8 cellular contexts compared by ENCODE assay signal in the genomic region with DNA sequence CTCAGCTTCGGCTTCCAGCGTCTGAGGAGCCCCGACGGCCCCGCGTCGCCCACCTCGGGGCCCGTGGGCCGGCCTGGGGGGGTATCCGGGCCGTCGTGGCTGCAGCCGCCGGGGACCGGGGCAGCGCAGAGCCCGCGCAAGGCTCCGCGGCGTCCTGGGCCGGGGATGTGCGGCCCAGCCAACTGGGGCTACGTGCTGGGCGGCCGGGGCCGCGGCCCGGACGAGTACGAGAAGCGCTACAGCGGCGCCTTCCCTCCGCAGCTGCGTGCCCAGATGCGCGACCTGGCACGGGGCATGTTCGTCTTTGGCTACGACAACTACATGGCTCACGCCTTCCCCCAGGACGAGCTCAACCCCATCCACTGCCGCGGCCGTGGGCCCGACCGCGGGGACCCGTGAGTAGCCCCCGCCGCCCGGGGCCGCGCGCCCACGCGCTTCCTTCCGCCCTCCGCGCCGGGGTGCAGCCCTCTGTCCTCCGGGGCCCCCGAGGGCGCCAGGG. TPM values are rescaled to one million over a fixed set of nuclear protein-coding genes. Genes with fewer than 3 reads are reported as not detected.
DNase-seq lines count a peak whose midpoint lies in the region; ATAC-seq, FAIRE-seq and TF ChIP-seq lines count a peak whose summit lies in the region.

No MANE protein-coding gene starts in this region.

- no peak for TF ChIP-seq RAD21 in GM12878 (IDR thresholded peaks at IDR 0.05; ENCODE audit: insufficient read depth, low read depth, low read length)

- H3K9ac ChIP-seq in GM12878 (ENCODE audit: control insufficient read depth, insufficient read depth, low read length) (peak overlapping the region; percentile 81), iPS-18a (ENCODE audit: low read length) (peak overlapping the region; percentile 78), smooth muscle cell (ENCODE audit: low read depth) (peak overlapping the region; percentile 96)

- peaks cover 40% of the 10 kb centered on the region for H3K36me3 Mint-ChIP-seq in T-helper 1 cell treated with Interleukin-12 subunit alpha and Interleukin-12 subunit beta and Interleukin-4 antibody, amounts not matched to agents 30 μg/mL and 1 μg/mL, for 36 hours (ENCODE audit: low read depth)

- no TSS peak for BruUV-seq in GM12878 (replicated peaks; lab: Mats Ljungman, UMichigan)

- WGBS in GM12878 (ENCODE audit: insufficient coverage, insufficient replicate concordance, low lambda C conversion rate, missing lambda C conversion rate), result under 1% methylated on average over 41 of the region's 66 CpGs
- under 1% methylated on average over 65 of the region's 66 CpGs for WGBS in smooth muscle cell (ENCODE audit: low lambda C conversion rate)

- H3K4me3 Mint-ChIP-seq in T-helper 1 cell treated with Interleukin-12 subunit alpha and Interleukin-12 subunit beta and Interleukin-4 antibody, amounts not matched to agents 30 μg/mL and 1 μg/mL, for 36 hours, result peak overlapping the region; percentile 98

- CTCF ChIA-PET in GM12878 (lab: Yijun Ruan, JAX), result interaction anchor here (1.6 to 18.8 kb wide), 3 partner anchors 10 to 204 kb away, joined by 3 to 163 read pairs (median 7); no protein-coding TSS in a partner anchor

- no peaks in the 10 kb centered on the region for H3K36me3 ChIP-seq in GM12878 (ENCODE audit: control insufficient read depth in 2 of 2, insufficient read depth in 2 of 2, low read length in 1 of 2)
- no peaks in the 10 kb centered on the region for H3K36me3 ChIP-seq in iPS-18a (ENCODE audit: control insufficient read depth, low read depth, low read length)
- H3K36me3 ChIP-seq in smooth muscle cell (ENCODE audit: low read depth), result no peaks in the 10 kb centered on the region

- H3K9me3 ChIP-seq in GM12878 (replicated peaks; ENCODE audit: control insufficient read depth, insufficient read depth, low read length), result no peaks in the 10 kb centered on the region
- no peaks in the 10 kb centered on the region for H3K9me3 ChIP-seq in iPS-18a (ENCODE audit: control insufficient read depth, low read depth, low read length)
- no peaks in the 10 kb centered on the region for H3K9me3 ChIP-seq in smooth muscle cell (replicated peaks; ENCODE audit: low read depth)

- H3K27ac ChIP-seq in GM12878 (ENCODE audit: control insufficient read depth, insufficient read depth) (peak overlapping the region; percentile 96), iPS-18a (ENCODE audit: low read length) (peak overlapping the region; percentile 51), smooth muscle cell (ENCODE audit: low read depth) (peak overlapping the region; percentile 85)

- 0 out of 4 replicates have a peak, but pooled peaks of 1 of the 2 experiments have one; percentile 19 for TF ChIP-seq EP300 in GM12878 (IDR thresholded peaks at IDR 0.05; ENCODE audit: borderline replicate concordance in 1 of 2, control insufficient read depth in 1 of 2, low read depth in 2 of 2, low read length in 2 of 2)

- no peaks in the 10 kb centered on the region for H3K27me3 Mint-ChIP-seq in T-helper 1 cell treated with Interleukin-12 subunit alpha and Interleukin-12 subunit beta and Interleukin-4 antibody, amounts not matched to agents 30 μg/mL and 1 μg/mL, for 36 hours (ENCODE audit: low read depth)

- ATAC-seq in GM18907 (IDR thresholded peaks at IDR 0.05; ENCODE audit: unreplicated experiment) (peak; percentile 27), HG03108 (IDR thresholded peaks at IDR 0.05; ENCODE audit: unreplicated experiment) (peak; percentile 1), GM12878 (peak; percentile 16)

- intact Hi-C loops in GM12878 (cut with micrococcal nuclease; ENCODE audit: unreplicated experiment), result loop anchor here (1.0 to 5.0 kb wide), 4 partner anchors 47 to 431 kb away; partner anchors contain the start of genes ARL8B and BHLHE40

- TF ChIP-seq CTCF in GM12878 (IDR thresholded peaks at IDR 0.05 in 2 of 3, conservative IDR thresholded peaks at IDR 0.05 in 1 of 3; ENCODE audit: control insufficient read depth in 2 of 3, extremely low read depth in 1 of 3, insufficient read depth in 1 of 3, low read depth in 3 of 3, low read length in 3 of 3), result no peak
- TF ChIP-seq CTCF in smooth muscle cell (IDR thresholded peaks at IDR 0.05; ENCODE audit: borderline replicate concordance, insufficient read depth, poor library complexity, severe bottlenecking), result no peak

- H4K20me1 ChIP-seq in GM12878 (ENCODE audit: control insufficient read depth, insufficient read depth) (no peaks in the 10 kb centered on the region), smooth muscle cell (ENCODE audit: low read depth) (peaks cover 35% of the 10 kb centered on the region)

- H3K4me2 ChIP-seq in GM12878 (ENCODE audit: control insufficient read depth, insufficient read depth) (peak overlapping the region; percentile 17), smooth muscle cell (peak overlapping the region; percentile 87)

- H3K4me3 ChIP-seq in GM12878, result peak overlapping the region; percentile 88
- H3K4me3 ChIP-seq in iPS-18a (ENCODE audit: low read length), result peak overlapping the region; percentile 79
- H3K4me3 ChIP-seq in smooth muscle cell, result peak overlapping the region; percentile 98

- H3K79me2 ChIP-seq in GM12878 (ENCODE audit: control insufficient read depth, insufficient read depth, low read length) (peaks cover 68% of the 10 kb centered on the region), smooth muscle cell (ENCODE audit: low read depth) (peaks cover 55% of the 10 kb centered on the region)

- SMC1A ChIA-PET in GM12878 (lab: Charles Lee; ENCODE audit: uncharacterized antibody, unreplicated experiment), result interaction anchor here (1.5 to 20.1 kb wide), 5 partner anchors 7 to 111 kb away, joined by 4 to 284 read pairs (median 30); no protein-coding TSS in a partner anchor

- peaks cover 40% of the 10 kb centered on the region for H3K4me1 Mint-ChIP-seq in T-helper 1 cell treated with Interleukin-12 subunit alpha and Interleukin-12 subunit beta and Interleukin-4 antibody, amounts not matched to agents 30 μg/mL and 1 μg/mL, for 36 hours (ENCODE audit: low read depth)

- POLR2A ChIA-PET in GM12878 (lab: Charles Lee), result interaction anchor here (1.0 to 5.5 kb wide), 6 partner anchors 10 to 51 kb away, joined by 3 to 68 read pairs (median 8); no protein-coding TSS in a partner anchor

- H3K4me1 ChIP-seq in GM12878 (ENCODE audit: control insufficient read depth, insufficient read depth, low read length), result peaks cover 23% of the 10 kb centered on the region
- peaks cover 3% of the 10 kb centered on the region for H3K4me1 ChIP-seq in iPS-18a (ENCODE audit: control insufficient read depth, low read depth, low read length)
- H3K4me1 ChIP-seq in smooth muscle cell (ENCODE audit: low read depth), result peaks cover 19% of the 10 kb centered on the region

- no peak for FAIRE-seq in GM12878 (lab: Jason Lieb, UNC)

- in situ Hi-C loops in GM12878 (cut with MboI), result no loop called here

- peak; percentile 76 for TF ChIP-seq POLR2A in GM12878 (IDR thresholded peaks at IDR 0.05; ENCODE audit: low read depth, low read length)

- H3F3A ChIP-seq in smooth muscle cell (ENCODE audit: low read depth), result peaks cover 15% of the 10 kb centered on the region

- H3K9me3 Mint-ChIP-seq in T-helper 1 cell treated with Interleukin-12 subunit alpha and Interleukin-12 subunit beta and Interleukin-4 antibody, amounts not matched to agents 30 μg/mL and 1 μg/mL, for 36 hours, result no peaks in the 10 kb centered on the region

- DNase-seq in 8988T (peak; percentile 29), GM12878 (ENCODE audit: low read depth, low spot score) (no peak), smooth muscle cell (lab: John Stamatoyannopoulos, UW; ENCODE audit: unreplicated experiment) (peak; percentile 37), ecto neural progenitor cell (ENCODE audit: low spot score) (no peak)

- H3K27me3 ChIP-seq in GM12878 (replicated peaks in 1 of 2; ENCODE audit: control insufficient read depth in 2 of 2, insufficient read depth in 2 of 2, low read length in 1 of 2), result no peaks in the 10 kb centered on the region
- peaks cover 14% of the 10 kb centered on the region for H3K27me3 ChIP-seq in iPS-18a (ENCODE audit: control insufficient read depth, insufficient read depth, low read length)
- H3K27me3 ChIP-seq in smooth muscle cell (ENCODE audit: low read depth), result no peaks in the 10 kb centered on the region

- H3K27ac Mint-ChIP-seq in T-helper 1 cell treated with Interleukin-12 subunit alpha and Interleukin-12 subunit beta and Interleukin-4 antibody, amounts not matched to agents 30 μg/mL and 1 μg/mL, for 36 hours, result peak overlapping the region; percentile 97

- H2AFZ ChIP-seq in GM12878 (ENCODE audit: control insufficient read depth, low read depth, low read length), result 0 out of 2 replicates have a peak overlapping the region, but pooled peaks have one; percentile 8
- peak overlapping the region; percentile 21 for H2AFZ ChIP-seq in smooth muscle cell (ENCODE audit: low read depth)

- RAD21 ChIA-PET in GM12878 (lab: Charles Lee; ENCODE audit: unreplicated experiment), result interaction anchor here (1.5 to 3.9 kb wide), 5 partner anchors 10 to 64 kb away, joined by 4 to 31 read pairs (median 14); no protein-coding TSS in a partner anchor

RNA-seq across cellular contexts. Expression of gene EDEM1, which starts 0.5 kb away (rescaled TPM):
- 223 and 263 TPM in 2 replicates for total RNA-seq in GM12878 (2013; cell fraction: nucleolus; rRNA removed)
- 52.6 and 56.0 TPM in 2 replicates for total RNA-seq in GM12878 (2014; rRNA removed)
- total RNA-seq in GM12878 (2014; rRNA removed; fragmentation: Illumina TruSeq; extraction: Trizol), result 57.5 and 60.6 TPM in 2 replicates
- total RNA-seq in GM12878 (2021), result 129 and 138 TPM in 2 replicates
- 49.4 TPM for polyA plus RNA-seq in GM12878 (2011; ENCODE audit: low read depth)
- polyA plus RNA-seq in GM12878 (2011; rRNA removed), result 104 and 139 TPM in 2 replicates
- 52.9 and 58.1 TPM in 2 replicates for polyA plus RNA-seq in GM12878 (2011; cell fraction: cytosol; rRNA removed)
- 65.4 and 94.5 TPM in 2 replicates for polyA plus RNA-seq in GM12878 (2011; cell fraction: nucleus; rRNA removed)
- polyA plus RNA-seq in GM12878 (2012), result 59.5 and 72.2 TPM in 2 replicates
- 57.5 and 75.9 TPM in 2 replicates for polyA plus RNA-seq in GM12878 (2014; fragmentation: Illumina TruSeq; extraction: Trizol)
- 10 to 100 TPM; 18.9 to 48.0 TPM for polyA plus RNA-seq in GM12878 (2014; fragmentation: Nextera tagmentation; extraction: Ambion mirVana)
- 61.3 and 73.8 TPM in 2 replicates for polyA plus RNA-seq in GM12878 (2014; rRNA removed)
- polyA plus RNA-seq in GM12878 (2016; fragmentation: Nextera tagmentation; extraction: Ambion mirVana), result 10 to 100 TPM; 56.2 to 60.1 TPM
- 124 and 134 TPM in 2 replicates for polyA minus RNA-seq in GM12878 (2011; rRNA and poly(A)+ RNA removed)
- polyA minus RNA-seq in GM12878 (2011; cell fraction: cytosol; rRNA and poly(A)+ RNA removed), result 54.6 and 64.8 TPM in 2 replicates
- 49.6 and 62.2 TPM in 2 replicates for polyA minus RNA-seq in GM12878 (2011; cell fraction: nucleus; rRNA and poly(A)+ RNA removed)
- total RNA-seq in smooth muscle cell, result 43.6 and 45.0 TPM in 2 replicates
- 23.1 and 29.0 TPM in 2 replicates for polyA plus RNA-seq in smooth muscle cell

Comparison
In these comparisons a context has a peak if more than half of its experiments do, and no peak if none do; other contexts are left out.
1. DNase-seq: peak in 8988T (single experiment) and smooth muscle cell (single experiment); none in GM12878 (single experiment) and ecto neural progenitor cell (single experiment).
2. Peak in every context shown above with its lines, with median percentiles within 50 percentile points of each other: ATAC-seq, H3K27ac ChIP-seq, H3K4me3 ChIP-seq and H3K9ac ChIP-seq.